ENCODE assay signal across 11 cellular contexts in the genomic region with DNA sequence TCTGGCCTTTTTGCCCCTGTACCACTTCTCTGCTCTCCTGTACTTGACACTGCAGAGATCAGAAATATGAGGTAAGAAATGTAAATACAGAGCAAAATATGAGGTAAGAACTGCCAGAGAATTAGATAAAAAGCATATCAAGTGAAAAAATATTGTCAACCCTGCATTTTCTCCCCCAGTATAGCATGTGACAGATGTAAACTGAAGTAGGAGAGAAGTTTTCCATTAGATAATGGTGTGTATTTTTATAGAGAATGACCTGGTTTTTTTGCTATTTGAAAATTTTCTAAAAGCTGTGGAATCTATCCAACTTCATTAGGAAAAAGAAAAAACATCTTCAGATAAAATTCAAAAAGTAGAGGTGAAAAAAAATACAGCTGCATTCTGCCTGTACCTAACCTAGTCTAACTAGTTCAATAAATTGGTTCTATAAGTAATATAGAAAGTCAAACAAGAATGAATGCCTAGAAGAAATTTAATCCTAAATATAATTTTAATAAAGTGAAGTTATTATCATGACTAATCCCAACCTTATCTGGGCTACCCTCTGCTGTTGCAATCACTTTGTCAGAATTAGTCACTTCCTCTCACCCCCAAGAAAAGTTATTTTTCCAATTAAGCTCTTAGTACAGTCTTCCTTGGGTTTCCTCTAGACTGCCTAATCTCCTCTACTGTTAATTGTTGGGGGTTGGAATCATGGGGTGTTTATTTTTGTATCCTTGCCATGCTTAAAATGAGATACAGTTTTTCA.
A peak's percentile ranks its signal among the peaks of the same experiment; 100 is the strongest.
DNase-seq lines count a peak whose midpoint lies in the region; ATAC-seq and TF ChIP-seq lines count a peak whose summit lies in the region.
"Had no signal": no experiment of that assay in that cellular context is flagged by ENCODE, and none has a peak within 500 bp of the region (broad histone marks: within the 10 kb centered on the region; RNA-seq: fewer than 3 reads in every experiment).

No MANE protein-coding gene starts in this region.

- ATAC-seq in HG02840 (IDR thresholded peaks at IDR 0.05; ENCODE audit: low FRiP score, unreplicated experiment), result no peak

- no peaks in the 10 kb centered on the region for H3K4me1 ChIP-seq in left ventricle myocardium inferior
- H3K4me1 ChIP-seq: stomach had no signal

- no peaks in the 10 kb centered on the region for H3K27me3 Mint-ChIP-seq in activated T-helper 1 cell treated with anti-CD3 and anti-CD28 coated beads, Interleukin-12 subunit alpha, Interleukin-12 subunit beta, Interleukin-2, Interleukin-4 antibody, amounts not matched to agents 30 ng/mL and 10 ng/mL and 1 ng/mL, durations not matched to agents 14 hours and 24 hours and 36 hours (ENCODE audit: insufficient read depth)

- no peaks in the 10 kb centered on the region for H3K9me3 Mint-ChIP-seq in activated T-helper 1 cell treated with anti-CD3 and anti-CD28 coated beads, Interleukin-12 subunit alpha, Interleukin-12 subunit beta, Interleukin-2, Interleukin-4 antibody, amounts not matched to agents 30 ng/mL and 10 ng/mL and 1 ng/mL, durations not matched to agents 14 hours and 24 hours and 36 hours

- intact Hi-C loops in left ventricle myocardium inferior (cut with micrococcal nuclease), result no loop called here
- intact Hi-C loops in activated T-helper 1 cell treated with anti-CD3 and anti-CD28 coated beads, Interleukin-12 subunit alpha, Interleukin-12 subunit beta, Interleukin-2, Interleukin-4 antibody, amounts not matched to agents 30 ng/mL and 10 ng/mL and 1 ng/mL, durations not matched to agents 14 hours and 24 hours and 36 hours (cut with micrococcal nuclease), result no loop called here

- TF ChIP-seq CTCF in left ventricle myocardium inferior (IDR thresholded peaks at IDR 0.05; ENCODE audit: borderline replicate concordance), result no peak

- H3K4me3 Mint-ChIP-seq in activated T-helper 1 cell treated with anti-CD3 and anti-CD28 coated beads, Interleukin-12 subunit alpha, Interleukin-12 subunit beta, Interleukin-2, Interleukin-4 antibody, amounts not matched to agents 30 ng/mL and 10 ng/mL and 1 ng/mL, durations not matched to agents 14 hours and 24 hours and 36 hours, result no peak overlapping the region

- H3K9me3 ChIP-seq in left ventricle myocardium inferior (replicated peaks), result no peaks in the 10 kb centered on the region
- H3K9me3 ChIP-seq: stomach had no signal

- peak overlapping the region; percentile 32 for H3K27ac ChIP-seq in left ventricle myocardium inferior (replicated peaks)
- H3K27ac ChIP-seq: stomach had no signal

- no peak overlapping the region for H3K4me3 ChIP-seq in left ventricle myocardium inferior
- H3K4me3 ChIP-seq: stomach had no signal

- no peaks in the 10 kb centered on the region for H3K36me3 ChIP-seq in left ventricle myocardium inferior
- H3K36me3 ChIP-seq: stomach had no signal

- H3K36me3 Mint-ChIP-seq in activated T-helper 1 cell treated with anti-CD3 and anti-CD28 coated beads, Interleukin-12 subunit alpha, Interleukin-12 subunit beta, Interleukin-2, Interleukin-4 antibody, amounts not matched to agents 30 ng/mL and 10 ng/mL and 1 ng/mL, durations not matched to agents 14 hours and 24 hours and 36 hours (ENCODE audit: low read depth), result no peaks in the 10 kb centered on the region

- no peak overlapping the region for H3K27ac Mint-ChIP-seq in activated T-helper 1 cell treated with anti-CD3 and anti-CD28 coated beads, Interleukin-12 subunit alpha, Interleukin-12 subunit beta, Interleukin-2, Interleukin-4 antibody, amounts not matched to agents 30 ng/mL and 10 ng/mL and 1 ng/mL, durations not matched to agents 14 hours and 24 hours and 36 hours

- no peaks in the 10 kb centered on the region for H3K4me1 Mint-ChIP-seq in activated T-helper 1 cell treated with anti-CD3 and anti-CD28 coated beads, Interleukin-12 subunit alpha, Interleukin-12 subunit beta, Interleukin-2, Interleukin-4 antibody, amounts not matched to agents 30 ng/mL and 10 ng/mL and 1 ng/mL, durations not matched to agents 14 hours and 24 hours and 36 hours (ENCODE audit: low read depth)

- DNase-seq in AG08395 (ENCODE audit: low spot score) (peak; percentile 64), Kasumi-1 (lab: John Stamatoyannopoulos, UW) (peak; percentile 79 to 82), amniotic epithelial cell (ENCODE audit: low read depth) (peak; percentile 86), left ventricle myocardium inferior (no peak), germinal center (ENCODE audit: low spot score) (no peak)
- DNase-seq in activated T-helper 1 cell treated with anti-CD3 and anti-CD28 coated beads, Interleukin-12 subunit alpha, Interleukin-12 subunit beta, Interleukin-2, Interleukin-4 antibody, amounts not matched to agents 30 ng/mL and 10 ng/mL and 1 ng/mL, durations not matched to agents 14 hours and 24 hours and 36 hours (ENCODE audit: low spot score), result no peak
- no peak for DNase-seq in activated T-cell treated with anti-CD3 and anti-CD28 coated beads, Interleukin-2, amount 50 U/mL, for 1 hour
- DNase-seq: activated CD4-positive, alpha-beta T cell treated with anti-CD3 and anti-CD28 coated beads for 1 hour; KG1; stomach had no signal

- no peaks in the 10 kb centered on the region for H3K27me3 ChIP-seq in left ventricle myocardium inferior (ENCODE audit: low read depth)
- H3K27me3 ChIP-seq: stomach had no signal

Comparison
In these comparisons a context has a peak if more than half of its experiments do, and no peak if none do; other contexts are left out.
1. DNase-seq: peak in AG08395 (single experiment), Kasumi-1 (2 of 2) and amniotic epithelial cell (single experiment); none in left ventricle myocardium inferior (single experiment), germinal center (single experiment), activated T-helper 1 cell treated with anti-CD3 and anti-CD28 coated beads, Interleukin-12 subunit alpha, Interleukin-12 subunit beta, Interleukin-2, Interleukin-4 antibody, amounts not matched to agents 30 ng/mL and 10 ng/mL and 1 ng/mL, durations not matched to agents 14 hours and 24 hours and 36 hours (single experiment) and activated T-cell treated with anti-CD3 and anti-CD28 coated beads, Interleukin-2, amount 50 U/mL, for 1 hour (single experiment).